ENCODE assay signal across 8 cellular contexts in the genomic region with DNA sequence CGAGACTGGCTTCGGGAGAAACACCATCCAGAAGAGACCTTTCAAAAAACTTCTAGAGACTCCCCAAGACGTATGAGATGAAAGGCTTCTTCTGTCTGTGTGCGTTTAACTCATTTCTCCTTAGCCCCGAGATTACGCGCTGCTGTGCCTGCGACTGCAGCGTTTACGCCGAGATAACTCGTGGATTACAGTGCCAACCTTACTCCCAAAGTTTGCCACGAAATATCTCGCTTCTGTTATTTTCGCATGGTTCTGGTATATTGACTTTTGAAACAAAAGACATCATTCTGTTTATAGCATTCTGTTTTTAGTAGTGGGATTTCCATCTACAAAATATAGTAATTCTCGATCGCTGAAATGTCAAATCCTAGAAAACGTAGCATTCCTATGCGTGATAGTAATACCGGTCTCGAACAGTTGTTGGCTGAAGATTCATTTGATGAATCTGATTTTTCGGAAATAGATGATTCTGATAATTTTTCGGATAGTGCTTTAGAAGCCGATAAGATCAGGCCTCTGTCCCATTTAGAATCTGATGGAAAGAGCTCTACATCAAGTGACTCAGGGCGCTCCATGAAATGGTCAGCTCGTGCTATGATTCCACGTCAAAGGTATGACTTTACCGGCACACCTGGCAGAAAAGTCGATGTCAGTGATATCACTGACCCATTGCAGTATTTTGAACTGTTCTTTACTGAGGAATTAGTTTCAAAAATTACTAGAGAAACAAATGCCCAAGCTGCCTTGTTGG. TPM values are rescaled to one million over a fixed set of nuclear protein-coding genes. Genes with fewer than 3 reads are reported as not detected.
DNase-seq lines count a peak whose midpoint lies in the region; ATAC-seq and TF ChIP-seq lines count a peak whose summit lies in the region.

No MANE protein-coding gene starts in this region.

- H4K20me1 ChIP-seq in BLaER1, result peaks cover 14% of the 10 kb centered on the region; the same call in 1 of the 2 replicates

- ATAC-seq in GM19397 (IDR thresholded peaks at IDR 0.05; ENCODE audit: unreplicated experiment), result no peak

- DNase-seq in HL-60 (ENCODE audit: low read depth in 1 of 2, low spot score in 1 of 2), result no peak
- no peak for DNase-seq in colonic mucosa
- DNase-seq in NOMO-1 treated with DMSO at 0.1 percent for 48 hours (lab: John Stamatoyannopoulos, UW; ENCODE audit: unreplicated experiment), result no peak
- DNase-seq in NCI-H2227 treated with DMSO at 0.1 percent for 48 hours (lab: John Stamatoyannopoulos, UW), result no peak
- no peak for DNase-seq in mucosa of gallbladder (ENCODE audit: low spot score)

- H3K27me3 ChIP-seq in BLaER1 (no peaks in the 10 kb centered on the region), HL-60 (ENCODE audit: insufficient read depth, poor library complexity, severe bottlenecking) (no peaks in the 10 kb centered on the region), colonic mucosa (no peaks in the 10 kb centered on the region), mucosa of rectum (ENCODE audit: control insufficient read depth in 2 of 2, insufficient read depth in 2 of 2, low read length in 2 of 2) (no peaks in the 10 kb centered on the region)

- 0 out of 2 replicates have a peak, but pooled peaks cover 13% of the 10 kb centered on the region for H3K36me3 ChIP-seq in BLaER1
- no peaks in the 10 kb centered on the region for H3K36me3 ChIP-seq in colonic mucosa
- no peaks in the 10 kb centered on the region for H3K36me3 ChIP-seq in mucosa of rectum (ENCODE audit: control insufficient read depth in 2 of 2, insufficient read depth in 2 of 2, low read length in 2 of 2)

- peak overlapping the region; percentile 91 for H3K9ac ChIP-seq in BLaER1
- peak overlapping the region; percentile 84 to 86 for H3K9ac ChIP-seq in colonic mucosa (ENCODE audit: low read depth in 2 of 2, low read length in 2 of 2)
- H3K9ac ChIP-seq in mucosa of rectum (ENCODE audit: low read depth in 1 of 2, low read length in 2 of 2), result peak overlapping the region; percentile 77 to 86

- intact Hi-C loops in colonic mucosa (cut with DNase I), result loop anchor here (2.0 kb wide), 1 partner anchor 122 kb away; the partner anchor contains the start of gene EMC4

- H3K4me1 ChIP-seq in BLaER1, result peaks cover 26% of the 10 kb centered on the region
- H3K4me1 ChIP-seq in colonic mucosa, result peaks cover 12% of the 10 kb centered on the region
- peaks cover 0 to 15% of the 10 kb centered on the region in 2 donors for H3K4me1 ChIP-seq in mucosa of rectum (ENCODE audit: control insufficient read depth in 2 of 2, insufficient read depth in 2 of 2, low read length in 2 of 2)

- H3K4me3 ChIP-seq in BLaER1 (peak overlapping the region; percentile 95), HL-60 (replicated peaks; ENCODE audit: insufficient read depth, low read length) (peak overlapping the region; percentile 99), colonic mucosa (peak overlapping the region; percentile 90), mucosa of rectum (ENCODE audit: low read length in 2 of 2) (peak overlapping the region; percentile 96 to 97)

- H3K9me3 ChIP-seq in BLaER1 (peaks cover 16% of the 10 kb centered on the region; the same call in 1 of the 2 replicates), colonic mucosa (no peaks in the 10 kb centered on the region), mucosa of rectum (ENCODE audit: control insufficient read depth in 2 of 2, low read length in 2 of 2) (no peaks in the 10 kb centered on the region)

- H3K4me2 ChIP-seq in BLaER1, result peak overlapping the region; percentile 69

- H3K27ac ChIP-seq in BLaER1 (peak overlapping the region; percentile 68), HL-60 (replicated peaks) (peak overlapping the region; percentile 86), colonic mucosa (peak overlapping the region; percentile 82), mucosa of rectum (ENCODE audit: low read depth in 2 of 2, low read length in 2 of 2) (peak overlapping the region; percentile 84 to 89)

- TF ChIP-seq CTCF in HL-60 (IDR thresholded peaks at IDR 0.05; ENCODE audit: insufficient read depth, low read length) (no peak), colonic mucosa (IDR thresholded peaks at IDR 0.05) (no peak)

RNA-seq across cellular contexts. Expression of gene PGBD4, which starts 0.5 kb away (rescaled TPM):
- total RNA-seq in colonic mucosa (1 to 10 TPM in 1 of 2 donors, under 1 TPM in 1; 0.69 to 1.3 TPM), mucosa of gallbladder (1.2 TPM)

RNA-seq across cellular contexts. Expression of gene EMC7, which starts 0.7 kb away (rescaled TPM):
- total RNA-seq in colonic mucosa (10 to 100 TPM; 73.1 to 78.6 TPM), mucosa of gallbladder (65.5 TPM)
